Comparison of ENCODE assay signal across 28 cellular contexts in genomic region chr21:35652872-35653271, GRCh38.
"Had no signal": no experiment of that assay in that cellular context is flagged by ENCODE, and none has a peak within 500 bp of the region (broad histone marks: within the 10 kb centered on the region; RNA-seq: fewer than 3 reads in every experiment).

No MANE protein-coding gene starts in this region.

- FAIRE-seq: bronchial epithelial cell, colon, TTC549 had no signal

- H3K4me1 ChIP-seq: left ventricle myocardium inferior, right atrium auricular region, upper lobe of left lung had no signal

- H3K27ac ChIP-seq: heart right ventricle, left ventricle myocardium inferior, right atrium auricular region, upper lobe of left lung, vagina, VCaP had no signal

- DNase-seq: activated CD4-positive, alpha-beta T cell treated with anti-CD3 and anti-CD28 coated beads for 4 hours; activated CD4-positive, alpha-beta T cell treated with anti-CD3 and anti-CD28 coated beads, Interleukin-2, amount 50 U/mL, for 4 hours; activated naive CD4-positive, alpha-beta T cell; activated T-cell treated with anti-CD3 and anti-CD28 coated beads for 4 hours; activated T-cell treated with anti-CD3 and anti-CD28 coated beads, Interleukin-2, amount 50 U/mL, for 72 hours; foreskin melanocyte; heart right ventricle; kidney glomerular epithelial cell; left ventricle myocardium inferior; mesendoderm; stimulated activated CD4-positive, alpha-beta T cell treated with anti-CD3 and anti-CD28 coated beads, Interleukin-1b, Interleukin-23, amount 100 ng/mL, for 48 hours; stimulated activated CD4-positive, alpha-beta T cell treated with anti-CD3 and anti-CD28 coated beads, Interleukin-4, amount 100 ng/mL, for 4 hours; stimulated activated CD8-positive, alpha-beta memory T cell treated with anti-CD3 and anti-CD28 coated beads, Interleukin-4, amount 100 ng/mL, for 48 hours; stimulated activated naive CD8-positive, alpha-beta T cell treated with anti-CD3 and anti-CD28 coated beads, Interleukin-15, amount 100 ng/mL, for 72 hours; substantia nigra; T-helper 9 cell; upper lobe of left lung had no signal

- H3K9me3 ChIP-seq: right atrium auricular region, upper lobe of left lung, vagina had no signal

- ATAC-seq: activated naive CD4-positive, alpha-beta T cell treated with anti-CD3 and anti-CD28 coated beads, Interleukin-2, amount 50 U/mL, for 72 hours; activated T-cell treated with anti-CD3 and anti-CD28 coated beads, Interleukin-2, amount 50 U/mL, for 72 hours; esophagus mucosa; heart right ventricle; stimulated activated memory B cell treated with anti-CD40 and anti-IgM and Interleukin-4, amounts not matched to agents 10 μg/mL and 1 μg/mL and 100 μg/mL, for 72 hours; stimulated activated naive CD8-positive, alpha-beta T cell treated with anti-CD3 and anti-CD28 coated beads, Interleukin-15, amount 100 ng/mL, for 72 hours had no signal

- H3K4me2 ChIP-seq: smooth muscle cell had no signal

- H3K27me3 ChIP-seq: right atrium auricular region, upper lobe of left lung, vagina had no signal

- H3K4me3 ChIP-seq: heart right ventricle, left ventricle myocardium inferior, lung, right atrium auricular region, smooth muscle cell, upper lobe of left lung, vagina had no signal

- H3K36me3 ChIP-seq: heart right ventricle, left ventricle myocardium inferior, right atrium auricular region, upper lobe of left lung, vagina had no signal
